5 cellular contexts compared by ENCODE assay signal in genomic region chr13:24384946-24385345, GRCh38.
DNase-seq lines count a peak whose midpoint lies in the region; ATAC-seq, FAIRE-seq and TF ChIP-seq lines count a peak whose summit lies in the region.
"Not testable (repeated sequence)": the region's sequence is repeated elsewhere in the genome, so short reads cannot be mapped to it uniquely, and the experiment has no call there.

No MANE protein-coding gene starts in this region.

- POLR2A ChIA-PET in naive thymus-derived CD4-positive, alpha-beta T cell (lab: Charles Lee): not testable (repeated sequence)

- H3K27ac Mint-ChIP-seq in naive thymus-derived CD4-positive, alpha-beta T cell: not testable (repeated sequence)
- H3K27ac Mint-ChIP-seq in neural crest cell (ENCODE audit: unreplicated experiment): peak overlapping the region; percentile 62
- H3K27ac Mint-ChIP-seq in stimulated activated naive B cell treated with anti-CD40 and anti-IgM and Interleukin-4, amounts not matched to agents 10 μg/mL and 1 μg/mL and 100 μg/mL, for 72 hours: peak overlapping the region; percentile 52

- H3K4me1 Mint-ChIP-seq in naive thymus-derived CD4-positive, alpha-beta T cell; neural crest cell; stimulated activated naive B cell treated with anti-CD40 and anti-IgM and Interleukin-4, amounts not matched to agents 10 μg/mL and 1 μg/mL and 100 μg/mL, for 72 hours: not testable (repeated sequence)

- ATAC-seq in esophagus mucosa: peak; percentile 23
- peak; percentile 10 for ATAC-seq in naive thymus-derived CD4-positive, alpha-beta T cell
- ATAC-seq in stimulated activated naive B cell treated with anti-CD40 and anti-IgM and Interleukin-4, amounts not matched to agents 10 μg/mL and 1 μg/mL and 100 μg/mL, for 72 hours (replicated peaks): peak in 1 of 2 donors; percentile 25

- intact Hi-C loops in naive thymus-derived CD4-positive, alpha-beta T cell (cut with micrococcal nuclease): not testable (repeated sequence)

- H3K36me3 ChIP-seq in naive thymus-derived CD4-positive, alpha-beta T cell (ENCODE audit: control insufficient read depth in 2 of 3, insufficient read depth in 3 of 3, low read length in 3 of 3): not testable (repeated sequence)

- not testable (repeated sequence) for H3K9me3 Mint-ChIP-seq in naive thymus-derived CD4-positive, alpha-beta T cell; neural crest cell; stimulated activated naive B cell treated with anti-CD40 and anti-IgM and Interleukin-4, amounts not matched to agents 10 μg/mL and 1 μg/mL and 100 μg/mL, for 72 hours

- TF ChIP-seq CTCF in neural crest cell (conservative IDR thresholded peaks at IDR 0.05): not testable (repeated sequence)

- not testable (repeated sequence) for H3K36me3 Mint-ChIP-seq in naive thymus-derived CD4-positive, alpha-beta T cell; neural crest cell (ENCODE audit: low read depth); stimulated activated naive B cell treated with anti-CD40 and anti-IgM and Interleukin-4, amounts not matched to agents 10 μg/mL and 1 μg/mL and 100 μg/mL, for 72 hours

- peak; percentile 76 for FAIRE-seq in GM12892 (lab: Jason Lieb, UNC)

- not testable (repeated sequence) for TF ChIP-seq POLR2A in GM12892 (IDR thresholded peaks at IDR 0.05; ENCODE audit: low read depth, low read length)

- not testable (repeated sequence) for DNase-seq in GM12892 (ENCODE audit: insufficient read length); naive thymus-derived CD4-positive, alpha-beta T cell; neural crest cell (ENCODE audit: low read depth, low spot score); stimulated activated naive B cell treated with anti-CD40 and anti-IgM and Interleukin-4, amounts not matched to agents 10 μg/mL and 1 μg/mL and 100 μg/mL, for 72 hours

- CTCF ChIA-PET in naive thymus-derived CD4-positive, alpha-beta T cell (lab: Charles Lee): not testable (repeated sequence)

- H3K27me3 ChIP-seq in naive thymus-derived CD4-positive, alpha-beta T cell (ENCODE audit: control insufficient read depth in 2 of 2, insufficient read depth in 2 of 2, low read length in 2 of 2): not testable (repeated sequence)

- H3K4me3 Mint-ChIP-seq in naive thymus-derived CD4-positive, alpha-beta T cell; neural crest cell; stimulated activated naive B cell treated with anti-CD40 and anti-IgM and Interleukin-4, amounts not matched to agents 10 μg/mL and 1 μg/mL and 100 μg/mL, for 72 hours: not testable (repeated sequence)

- H3K27me3 Mint-ChIP-seq in naive thymus-derived CD4-positive, alpha-beta T cell; neural crest cell (ENCODE audit: low read depth); stimulated activated naive B cell treated with anti-CD40 and anti-IgM and Interleukin-4, amounts not matched to agents 10 μg/mL and 1 μg/mL and 100 μg/mL, for 72 hours: not testable (repeated sequence)

- not testable (repeated sequence) for H3K4me1 ChIP-seq in naive thymus-derived CD4-positive, alpha-beta T cell (ENCODE audit: control insufficient read depth in 2 of 2, insufficient read depth in 2 of 2, low read length in 2 of 2)

- H3K4me3 ChIP-seq in naive thymus-derived CD4-positive, alpha-beta T cell (ENCODE audit: low read length): not testable (repeated sequence)

- not testable (repeated sequence) for H3K27ac ChIP-seq in naive thymus-derived CD4-positive, alpha-beta T cell (ENCODE audit: low read depth, low read length)

- not testable (repeated sequence) for H3K9me3 ChIP-seq in naive thymus-derived CD4-positive, alpha-beta T cell (ENCODE audit: control insufficient read depth in 2 of 3, low read length in 3 of 3)
